Comparison of ENCODE assay signal across 19 cellular contexts in the genomic region with DNA sequence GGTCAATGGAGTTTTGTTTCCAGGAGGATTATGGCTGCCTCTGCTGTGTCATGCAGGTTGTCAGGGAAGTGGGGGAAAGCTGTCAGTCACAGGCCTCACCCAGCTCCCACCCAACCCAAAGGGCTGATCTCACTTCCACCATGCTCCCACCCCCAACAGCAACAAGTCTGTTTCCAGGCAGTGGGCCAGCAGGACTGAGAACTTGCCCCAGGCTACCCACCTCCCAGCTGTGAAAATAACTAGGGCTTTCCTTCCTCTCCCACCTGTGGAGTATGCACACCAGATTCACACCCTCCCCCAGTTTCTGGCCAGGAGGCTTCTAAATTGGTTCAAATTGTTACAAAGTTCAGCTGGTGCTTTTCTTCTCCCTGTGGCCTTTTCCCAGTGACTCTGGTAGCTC.
DNase-seq lines count a peak whose midpoint lies in the region; ATAC-seq and TF ChIP-seq lines count a peak whose summit lies in the region.
"Had no signal": no experiment of that assay in that cellular context is flagged by ENCODE, and none has a peak within 500 bp of the region (broad histone marks: within the 10 kb centered on the region; RNA-seq: fewer than 3 reads in every experiment).

No MANE protein-coding gene starts in this region.

- H3K4me1 Mint-ChIP-seq in activated CD8-positive, alpha-beta T cell treated with anti-CD3 and anti-CD28 coated beads for 36 hours (ENCODE audit: low read depth) = no peaks in the 10 kb centered on the region
- H3K4me1 Mint-ChIP-seq: immature natural killer cell, natural killer cell had no signal

- H3K27me3 Mint-ChIP-seq in activated CD8-positive, alpha-beta T cell treated with anti-CD3 and anti-CD28 coated beads for 36 hours = no peaks in the 10 kb centered on the region

- no peak for ATAC-seq in activated CD8-positive, alpha-beta T cell treated with anti-CD3 and anti-CD28 coated beads for 36 hours
- ATAC-seq: heart right ventricle, natural killer cell had no signal

- TF ChIP-seq CTCF in activated CD8-positive, alpha-beta T cell treated with anti-CD3 and anti-CD28 coated beads for 36 hours (IDR thresholded peaks at IDR 0.05) = no peak

- peaks cover under 1% of the 10 kb centered on the region for H3K36me3 Mint-ChIP-seq in activated CD8-positive, alpha-beta T cell treated with anti-CD3 and anti-CD28 coated beads for 36 hours (ENCODE audit: low read depth)
- H3K36me3 Mint-ChIP-seq: immature natural killer cell, natural killer cell had no signal

- no peak overlapping the region for H3K27ac Mint-ChIP-seq in activated CD8-positive, alpha-beta T cell treated with anti-CD3 and anti-CD28 coated beads for 36 hours
- H3K27ac Mint-ChIP-seq: immature natural killer cell; natural killer cell; T-helper 2 cell treated with Interferon-gamma antibody and Interleukin-4, amounts not matched to agents 5 μg/mL and 100 μg/mL, for 36 hours had no signal

- no peaks in the 10 kb centered on the region for H3K9me3 Mint-ChIP-seq in activated CD8-positive, alpha-beta T cell treated with anti-CD3 and anti-CD28 coated beads for 36 hours
- H3K9me3 Mint-ChIP-seq: immature natural killer cell; natural killer cell; T-helper 2 cell treated with Interferon-gamma antibody and Interleukin-4, amounts not matched to agents 5 μg/mL and 100 μg/mL, for 36 hours had no signal

- no peak overlapping the region for H3K4me3 Mint-ChIP-seq in activated CD8-positive, alpha-beta T cell treated with anti-CD3 and anti-CD28 coated beads for 36 hours
- H3K4me3 Mint-ChIP-seq: immature natural killer cell; natural killer cell; T-helper 2 cell treated with Interferon-gamma antibody and Interleukin-4, amounts not matched to agents 5 μg/mL and 100 μg/mL, for 36 hours had no signal

- in situ Hi-C loops in ACHN (cut with HindIII; ENCODE audit: low pct_ligation_motif_present, low pct_unique_long_range_greater_than_20kb, low sequenced_read_pairs) = no loop called here

- POLR2A ChIA-PET in activated CD8-positive, alpha-beta T cell treated with anti-CD3 and anti-CD28 coated beads for 36 hours (lab: Charles Lee) = no interaction called here

- DNase-seq in COR-L47 (lab: John Stamatoyannopoulos, UW) (peak; percentile 94), HT1080 (ENCODE audit: low read depth) (peak; percentile 62), RPMI8226 (peak; percentile 79), islet precursor cell (peak; percentile 64), ACHN (no peak), dedifferentiated amniotic fluid mesenchymal stem cell (ENCODE audit: extremely low spot score) (no peak)
- no peak for DNase-seq in NK-92 treated with Interleukin-12 subunit alpha and Interleukin-12 subunit beta, amount 100 ng/mL, for 24 hours (lab: John Stamatoyannopoulos, UW)
- no peak for DNase-seq in activated CD8-positive, alpha-beta T cell treated with anti-CD3 and anti-CD28 coated beads for 36 hours
- DNase-seq: activated CD4-positive, alpha-beta T cell treated with anti-CD3 and anti-CD28 coated beads for 1 hour; amniotic stem cell; Caco-2; heart right ventricle; immature natural killer cell; natural killer cell; NCI-H1105 treated with DMSO at 0.1 percent for 48 hours; NCI-H446 treated with DMSO at 0.1 percent for 48 hours; posterior cingulate gyrus; stimulated activated CD4-positive, alpha-beta T cell treated with anti-CD3 and anti-CD28 coated beads, Interleukin-4, amount 100 ng/mL, for 4 hours had no signal

- intact Hi-C loops in activated CD8-positive, alpha-beta T cell treated with anti-CD3 and anti-CD28 coated beads for 36 hours (cut with micrococcal nuclease) = no loop called here

- CTCF ChIA-PET in activated CD8-positive, alpha-beta T cell treated with anti-CD3 and anti-CD28 coated beads for 36 hours (lab: Charles Lee) = interaction anchor here (1.7 kb wide), 1 partner anchor 36 kb away, joined by 3 read pairs; no protein-coding TSS in a partner anchor

Comparison
In these comparisons a context has a peak if more than half of its experiments do, and no peak if none do; other contexts are left out.
1. DNase-seq: peak in COR-L47 (single experiment), HT1080 (single experiment), RPMI8226 (single experiment) and islet precursor cell (single experiment); none in ACHN (single experiment), NK-92 treated with Interleukin-12 subunit alpha and Interleukin-12 subunit beta, amount 100 ng/mL, for 24 hours (single experiment), activated CD8-positive, alpha-beta T cell treated with anti-CD3 and anti-CD28 coated beads for 36 hours (single experiment) and dedifferentiated amniotic fluid mesenchymal stem cell (single experiment).